8 cellular contexts compared by ENCODE assay signal in genomic region chr5:119070828-119071572, GRCh38. TPM values are rescaled to one million over a fixed set of nuclear protein-coding genes. Genes with fewer than 3 reads are reported as not detected.
DNase-seq lines count a peak whose midpoint lies in the region; ATAC-seq and TF ChIP-seq lines count a peak whose summit lies in the region.

A gene with protein sequence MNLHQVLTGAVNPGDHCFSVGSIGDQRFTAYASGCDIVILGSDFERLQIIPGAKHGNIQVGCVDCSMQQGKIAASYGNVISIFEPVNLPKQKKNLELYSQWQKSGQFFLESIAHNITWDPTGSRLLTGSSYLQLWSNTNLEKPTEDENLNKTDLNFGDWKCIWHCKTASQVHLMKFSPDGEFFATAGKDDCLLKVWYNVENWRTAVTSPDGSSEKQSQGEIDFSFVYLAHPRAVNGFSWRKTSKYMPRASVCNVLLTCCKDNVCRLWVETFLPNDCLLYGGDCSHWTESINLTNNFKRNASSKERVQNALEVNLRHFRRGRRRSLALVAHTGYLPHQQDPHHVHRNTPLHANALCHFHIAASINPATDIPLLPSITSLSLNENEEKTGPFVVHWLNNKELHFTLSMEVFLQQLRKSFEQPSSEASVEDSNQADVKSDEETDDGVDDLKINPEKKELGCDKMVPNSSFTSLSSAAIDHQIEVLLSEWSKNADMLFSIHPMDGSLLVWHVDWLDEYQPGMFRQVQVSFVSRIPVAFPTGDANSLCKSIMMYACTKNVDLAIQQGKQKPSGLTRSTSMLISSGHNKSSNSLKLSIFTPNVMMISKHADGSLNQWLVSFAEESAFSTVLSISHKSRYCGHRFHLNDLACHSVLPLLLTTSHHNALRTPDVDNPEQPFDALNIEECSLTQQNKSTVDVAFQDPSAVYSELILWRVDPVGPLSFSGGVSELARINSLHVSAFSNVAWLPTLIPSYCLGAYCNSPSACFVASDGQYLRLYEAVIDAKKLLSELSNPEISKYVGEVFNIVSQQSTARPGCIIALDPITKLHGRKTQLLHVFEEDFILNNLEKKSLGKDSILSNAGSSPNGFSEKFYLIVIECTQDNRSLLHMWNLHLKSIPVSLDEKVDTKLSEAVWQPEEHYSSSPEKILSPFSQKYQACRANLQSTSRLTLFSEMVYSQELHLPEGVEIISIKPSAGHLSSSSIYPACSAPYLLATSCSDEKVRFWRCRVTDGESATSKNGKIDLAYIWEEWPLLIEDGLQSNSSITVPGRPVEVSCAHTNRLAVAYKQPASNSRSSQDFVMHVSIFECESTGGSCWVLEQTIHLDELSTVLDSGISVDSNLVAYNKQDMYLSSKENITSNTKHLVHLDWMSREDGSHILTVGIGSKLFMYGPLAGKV (N-terminal part only) (plus strand): TSS chr5:119071087. CDS start chr5:119071570, 483 bp downstream.

- DNase-seq in Ammon's horn (ENCODE audit: low spot score) (peak; percentile 99), GM19240 (ENCODE audit: insufficient read length, low spot score) (peak; percentile 7), NCI-H526 (lab: John Stamatoyannopoulos, UW) (peak; percentile 96), colonic mucosa (peak; percentile 100), kidney tubule cell (ENCODE audit: low spot score) (peak; percentile 100)
- peak; percentile 98 for DNase-seq in activated CD4-positive, alpha-beta T cell treated with anti-CD3 and anti-CD28 coated beads for 48 hours
- peak; percentile 93 to 97 (median 95) for DNase-seq in stimulated activated CD4-positive, alpha-beta T cell treated with anti-CD3 and anti-CD28 coated beads, Interleukin-1b, Interleukin-23, amount 100 ng/mL, for 24 hours (ENCODE audit: low read depth in 4 of 4, low spot score in 1 of 4)

- H3K4me1 ChIP-seq in colonic mucosa, result no peaks in the 10 kb centered on the region

- H3K27ac ChIP-seq in colonic mucosa, result peak within 1 kb of the TSS; percentile 97

- intact Hi-C loops in colonic mucosa (cut with DNase I), result no loop called here

- no peaks in the 10 kb centered on the region for H3K27me3 ChIP-seq in colonic mucosa

- peak within 1 kb of the TSS; percentile 95 to 97 for H3K9ac ChIP-seq in colonic mucosa (ENCODE audit: low read depth in 2 of 2, low read length in 2 of 2)

- TF ChIP-seq CTCF in colonic mucosa (IDR thresholded peaks at IDR 0.05), result no peak

- H3K4me3 ChIP-seq in colonic mucosa, result peak within 1 kb of the TSS; percentile 80

- no peaks in the 10 kb centered on the region for H3K36me3 ChIP-seq in colonic mucosa

- no peaks in the 10 kb centered on the region for H3K9me3 ChIP-seq in colonic mucosa

- peak; percentile 73 for ATAC-seq in HG03460 (IDR thresholded peaks at IDR 0.05; ENCODE audit: unreplicated experiment)

RNA-seq across cellular contexts. Expression of the gene that starts here (rescaled TPM):
- 10 to 100 TPM; 28.7 to 38.3 TPM for total RNA-seq in colonic mucosa

Comparison
In these comparisons a context has a peak if more than half of its experiments do, and no peak if none do; other contexts are left out.
1. Peak in every context shown above with its lines: DNase-seq, ATAC-seq, H3K4me3 ChIP-seq and H3K27ac ChIP-seq.
2. DNase-seq: peak in every context shown above with its lines; median percentile 100 in colonic mucosa; 100 in kidney tubule cell; 99 in Ammon's horn; 98 in activated CD4-positive, alpha-beta T cell treated with anti-CD3 and anti-CD28 coated beads for 48 hours; 96 in NCI-H526; 95 in stimulated activated CD4-positive, alpha-beta T cell treated with anti-CD3 and anti-CD28 coated beads, Interleukin-1b, Interleukin-23, amount 100 ng/mL, for 24 hours; 7 in GM19240.